Comparison of ENCODE assay signal across 8 cellular contexts in the genomic region with DNA sequence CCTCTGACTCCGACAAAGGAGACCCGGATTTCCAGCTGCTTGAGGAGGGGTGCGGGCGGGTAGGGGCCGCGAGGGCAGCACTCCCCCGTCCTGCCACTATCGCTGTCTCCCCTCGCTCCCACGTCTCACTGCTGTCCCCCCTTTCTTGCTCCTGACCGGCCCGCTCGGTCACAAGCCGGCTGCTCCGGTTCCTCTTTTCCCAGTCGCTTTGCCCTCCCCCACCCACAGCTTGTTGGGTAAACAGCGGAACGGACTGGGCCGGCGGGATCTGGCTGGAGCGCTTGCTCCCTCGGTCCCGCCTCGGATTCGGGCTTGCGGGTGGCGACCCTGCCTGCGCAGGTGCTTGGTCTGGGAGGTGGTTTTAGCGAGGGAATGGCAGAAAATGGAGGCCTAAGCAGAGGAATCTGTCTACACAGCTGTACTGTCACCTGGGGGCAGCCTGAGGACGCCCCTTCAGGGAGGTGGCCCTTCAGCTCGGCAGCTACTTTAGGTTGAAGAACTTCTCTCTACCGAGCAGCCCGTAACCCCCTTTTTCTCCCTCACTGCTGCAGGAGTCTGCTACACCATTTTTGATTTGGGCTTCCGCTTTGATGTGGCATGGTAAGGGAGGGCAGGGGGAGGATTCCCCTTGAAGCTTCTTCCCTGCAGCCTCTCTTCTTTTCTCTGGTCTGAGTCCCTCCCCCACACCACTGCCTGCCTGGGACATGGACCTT. TPM values are rescaled to one million over a fixed set of nuclear protein-coding genes. Genes with fewer than 3 reads are reported as not detected.
DNase-seq lines count a peak whose midpoint lies in the region; ATAC-seq and TF ChIP-seq lines count a peak whose summit lies in the region.

No MANE protein-coding gene starts in this region.

- H3K4me3 ChIP-seq in GM23248 = peak overlapping the region; percentile 95
- peak overlapping the region; percentile 88 for H3K4me3 ChIP-seq in SK-N-MC
- peak overlapping the region; percentile 83 for H3K4me3 ChIP-seq in kidney epithelial cell (ENCODE audit: low read depth, low read length)

- peak overlapping the region; percentile 78 for H3K27ac ChIP-seq in CD4-positive, alpha-beta T cell (ENCODE audit: low read depth, low read length)
- H3K27ac ChIP-seq in GM23248 (peak overlapping the region; percentile 77), SK-N-MC (0 out of 2 replicates have a peak overlapping the region, but pooled peaks have one; percentile 15)

- H3F3A ChIP-seq in GM23248 (ENCODE audit: insufficient read depth) = peaks cover 14% of the 10 kb centered on the region; the same call in 1 of the 2 replicates

- CTCF ChIA-PET in CD4-positive, alpha-beta T cell (lab: Charles Lee) = interaction anchor here (0.8 to 2.8 kb wide), 7 partner anchors 16 to 70 kb away, joined by 4 to 13 read pairs (median 6); partner anchors contain the start of genes ARTN, CCDC24 and IPO13

- peak overlapping the region; percentile 96 for H3K4me3 Mint-ChIP-seq in CD4-positive, alpha-beta T cell

- peak; percentile 18 for ATAC-seq in CD4-positive, alpha-beta T cell (ENCODE audit: poor library complexity)
- no peak for ATAC-seq in HG02938 (IDR thresholded peaks at IDR 0.05; ENCODE audit: unreplicated experiment)

- no peaks in the 10 kb centered on the region for H3K9me3 ChIP-seq in CD4-positive, alpha-beta T cell (ENCODE audit: control insufficient read depth, low read length)
- H3K9me3 ChIP-seq in GM23248 (ENCODE audit: low read depth) (no peaks in the 10 kb centered on the region), SK-N-MC (ENCODE audit: low read depth, low read length) (no peaks in the 10 kb centered on the region)

- peak overlapping the region; percentile 96 for H3K4me2 ChIP-seq in GM23248 (ENCODE audit: unreplicated experiment)

- TF ChIP-seq CTCF in CD4-positive, alpha-beta T cell (IDR thresholded peaks at IDR 0.05) = no peak
- TF ChIP-seq CTCF in kidney epithelial cell (IDR thresholded peaks at IDR 0.05; ENCODE audit: insufficient read depth, low read length, poor library complexity, severe bottlenecking) = no peak

- no peaks in the 10 kb centered on the region for H3K9me3 Mint-ChIP-seq in CD4-positive, alpha-beta T cell

- peaks cover 29% of the 10 kb centered on the region for H3K4me1 ChIP-seq in GM23248 (ENCODE audit: insufficient read depth)

- peaks cover 10% of the 10 kb centered on the region; the same call in 1 of the 2 replicates for H3K36me3 ChIP-seq in GM23248 (ENCODE audit: low read depth)
- H3K36me3 ChIP-seq in SK-N-MC (ENCODE audit: insufficient read depth, low read length) = peaks cover 31% of the 10 kb centered on the region
- H3K36me3 ChIP-seq in kidney epithelial cell (ENCODE audit: control insufficient read depth, insufficient read depth, low read length) = peaks cover 4% of the 10 kb centered on the region

- peaks cover 50% of the 10 kb centered on the region for H3K36me3 Mint-ChIP-seq in CD4-positive, alpha-beta T cell (ENCODE audit: low read depth)

- no peaks in the 10 kb centered on the region for H3K9me2 ChIP-seq in GM23248 (ENCODE audit: insufficient read depth)

- peak in 7 of 10 experiments; percentile 22 to 44 (median 29) for DNase-seq in CD4-positive, alpha-beta T cell
- DNase-seq in GM23248 = peak; percentile 67
- no peak for DNase-seq in SK-N-MC (ENCODE audit: low read depth, low spot score)
- peak; percentile 52 for DNase-seq in central memory CD4-positive, alpha-beta T cell
- DNase-seq in kidney epithelial cell (ENCODE audit: low read depth) = no peak
- peak; percentile 10 for DNase-seq in stimulated activated CD8-positive, alpha-beta memory T cell treated with anti-CD3 and anti-CD28 coated beads, Interleukin-12 subunit alpha, Interleukin-12 subunit beta, amount 100 ng/mL, for 4 hours (ENCODE audit: low read depth)
- no peak for DNase-seq in NCI-H1694 (lab: John Stamatoyannopoulos, UW)

- POLR2A ChIA-PET in CD4-positive, alpha-beta T cell (lab: Charles Lee) = interaction anchor here (0.6 to 2.6 kb wide), 8 partner anchors 12 to 833 kb away, joined by 3 to 10 read pairs (median 4); partner anchors contain the start of genes BTBD19, IPO13 and ST3GAL3

- H3K79me2 ChIP-seq in GM23248 (ENCODE audit: insufficient read depth) = peaks cover 63% of the 10 kb centered on the region

- peaks cover 5% of the 10 kb centered on the region for H3K27me3 ChIP-seq in CD4-positive, alpha-beta T cell (ENCODE audit: control insufficient read depth, insufficient read depth, low read length)
- no peaks in the 10 kb centered on the region for H3K27me3 ChIP-seq in GM23248 (replicated peaks; ENCODE audit: insufficient read depth)
- H3K27me3 ChIP-seq in kidney epithelial cell (ENCODE audit: control insufficient read depth, insufficient read depth, low read length) = no peaks in the 10 kb centered on the region

- 2 to 5% methylated on average over 24 to 33 of the region's 34 CpGs for WGBS in GM23248 (ENCODE audit: low coverage in 1 of 2, low lambda C conversion rate in 2 of 2, missing lambda C conversion rate in 2 of 2), 2 experiments

- intact Hi-C loops in CD4-positive, alpha-beta T cell (cut with DNase I, micrococcal nuclease) = loop anchor here in 1 of 2 experiments (1.0 to 10.0 kb wide), 7 partner anchors 16 to 1208 kb away; partner anchors contain the start of genes C1orf50, CCDC24, CDC20 and CFAP57

- peaks cover 65% of the 10 kb centered on the region for H3K4me1 Mint-ChIP-seq in CD4-positive, alpha-beta T cell (ENCODE audit: low read depth)

- in situ Hi-C loops in GM23248 (cut with MboI) = no loop called here

- H3K27ac Mint-ChIP-seq in CD4-positive, alpha-beta T cell = peak overlapping the region; percentile 92

- peaks cover 8% of the 10 kb centered on the region for H3K27me3 Mint-ChIP-seq in CD4-positive, alpha-beta T cell

- peak overlapping the region; percentile 96 for H3K9ac ChIP-seq in GM23248
- peak overlapping the region; percentile 90 for H3K9ac ChIP-seq in SK-N-MC (ENCODE audit: insufficient read length)

- H4K20me1 ChIP-seq in GM23248 (ENCODE audit: insufficient read depth) = no peaks in the 10 kb centered on the region

- peak overlapping the region; percentile 87 for H2AFZ ChIP-seq in GM23248

RNA-seq across cellular contexts. Expression of gene ATP6V0B, which starts 0.6 kb away (rescaled TPM):
- total RNA-seq in CD4-positive, alpha-beta T cell = 10 to 100 TPM; 42.9 to 47.0 TPM
- total RNA-seq in GM23248 (2014; rRNA removed; shearing (Covaris generic)) = 122 and 140 TPM in 2 replicates
- polyA plus RNA-seq in GM23248 (2016; fragmentation: Nextera tagmentation; extraction: Ambion mirVana) = 174 and 177 TPM in 2 replicates
- 298 and 308 TPM in 2 replicates for total RNA-seq in kidney epithelial cell

RNA-seq across cellular contexts. Expression of gene B4GALT2, which starts 3.6 kb away (rescaled TPM):
- under 1 TPM; 0.22 to 0.34 TPM for total RNA-seq in CD4-positive, alpha-beta T cell
- 123 and 221 TPM in 2 replicates for total RNA-seq in GM23248 (2014; rRNA removed; shearing (Covaris generic))
- 27.3 and 28.9 TPM in 2 replicates for polyA plus RNA-seq in GM23248 (2016; fragmentation: Nextera tagmentation; extraction: Ambion mirVana)
- total RNA-seq in kidney epithelial cell = 62.6 and 86.8 TPM in 2 replicates

RNA-seq across cellular contexts. Expression of gene DPH2, which starts 5.6 kb away (rescaled TPM):
- 10 to 100 TPM; 10.3 to 12.0 TPM for total RNA-seq in CD4-positive, alpha-beta T cell
- total RNA-seq in GM23248 (2014; rRNA removed; shearing (Covaris generic)) = 42.9 and 51.1 TPM in 2 replicates
- 16.7 and 21.0 TPM in 2 replicates for polyA plus RNA-seq in GM23248 (2016; fragmentation: Nextera tagmentation; extraction: Ambion mirVana)
- total RNA-seq in kidney epithelial cell = 45.8 and 52.2 TPM in 2 replicates

RNA-seq across cellular contexts. Expression of gene CCDC24, which starts 16.0 kb away (rescaled TPM):
- total RNA-seq in CD4-positive, alpha-beta T cell = 1 to 10 TPM in 1 of 2 experiments, under 1 TPM in 1; 0.98 to 1.4 TPM
- total RNA-seq in GM23248 (2014; rRNA removed; shearing (Covaris generic)) = 3.1 and 4.7 TPM in 2 replicates
- 4.3 and 5.3 TPM in 2 replicates for polyA plus RNA-seq in GM23248 (2016; fragmentation: Nextera tagmentation; extraction: Ambion mirVana)
- 4.4 and 9.6 TPM in 2 replicates for total RNA-seq in kidney epithelial cell

RNA-seq across cellular contexts. Expression of gene IPO13, which starts 28.7 kb away (rescaled TPM):
- total RNA-seq in CD4-positive, alpha-beta T cell = 1 to 10 TPM; 6.3 to 7.4 TPM
- total RNA-seq in GM23248 (2014; rRNA removed; shearing (Covaris generic)) = 29.4 and 35.8 TPM in 2 replicates
- polyA plus RNA-seq in GM23248 (2016; fragmentation: Nextera tagmentation; extraction: Ambion mirVana) = 17.1 and 21.0 TPM in 2 replicates
- total RNA-seq in kidney epithelial cell = 29.2 and 32.8 TPM in 2 replicates

Comparison
In these comparisons a context has a peak if more than half of its experiments do, and no peak if none do; other contexts are left out.
1. DNase-seq: peak in CD4-positive, alpha-beta T cell (7 of 10), GM23248 (single experiment), central memory CD4-positive, alpha-beta T cell (single experiment) and stimulated activated CD8-positive, alpha-beta memory T cell treated with anti-CD3 and anti-CD28 coated beads, Interleukin-12 subunit alpha, Interleukin-12 subunit beta, amount 100 ng/mL, for 4 hours (single experiment); none in SK-N-MC (single experiment), kidney epithelial cell (single experiment) and NCI-H1694 (single experiment).
2. H3K27ac ChIP-seq: peak in every context shown above with its lines; median percentile 78 in CD4-positive, alpha-beta T cell; 77 in GM23248; 15 in SK-N-MC.
3. RNA of gene B4GALT2, which starts 3.6 kb away (total RNA-seq): 123 to 221 TPM in GM23248 and 62.6 to 86.8 TPM in kidney epithelial cell; 0.22 to 0.34 TPM in CD4-positive, alpha-beta T cell; every median in the first group is over 10 times any median in the second.
4. Peak in every context shown above with its lines, with median percentiles within 50 percentile points of each other: H3K4me3 ChIP-seq.